ENCODE assay signal across 1 cellular context in genomic region chr2:144331652-144332355, GRCh38.
TF ChIP-seq lines count a peak whose summit lies in the region.

No MANE protein-coding gene starts in this region.

TF ChIP-seq in K562, 482 proteins besides CTCF, POLR2A, EP300 and RAD21 (continued from another document and continues in another):
- TF ChIP-seq, protein P1, sequence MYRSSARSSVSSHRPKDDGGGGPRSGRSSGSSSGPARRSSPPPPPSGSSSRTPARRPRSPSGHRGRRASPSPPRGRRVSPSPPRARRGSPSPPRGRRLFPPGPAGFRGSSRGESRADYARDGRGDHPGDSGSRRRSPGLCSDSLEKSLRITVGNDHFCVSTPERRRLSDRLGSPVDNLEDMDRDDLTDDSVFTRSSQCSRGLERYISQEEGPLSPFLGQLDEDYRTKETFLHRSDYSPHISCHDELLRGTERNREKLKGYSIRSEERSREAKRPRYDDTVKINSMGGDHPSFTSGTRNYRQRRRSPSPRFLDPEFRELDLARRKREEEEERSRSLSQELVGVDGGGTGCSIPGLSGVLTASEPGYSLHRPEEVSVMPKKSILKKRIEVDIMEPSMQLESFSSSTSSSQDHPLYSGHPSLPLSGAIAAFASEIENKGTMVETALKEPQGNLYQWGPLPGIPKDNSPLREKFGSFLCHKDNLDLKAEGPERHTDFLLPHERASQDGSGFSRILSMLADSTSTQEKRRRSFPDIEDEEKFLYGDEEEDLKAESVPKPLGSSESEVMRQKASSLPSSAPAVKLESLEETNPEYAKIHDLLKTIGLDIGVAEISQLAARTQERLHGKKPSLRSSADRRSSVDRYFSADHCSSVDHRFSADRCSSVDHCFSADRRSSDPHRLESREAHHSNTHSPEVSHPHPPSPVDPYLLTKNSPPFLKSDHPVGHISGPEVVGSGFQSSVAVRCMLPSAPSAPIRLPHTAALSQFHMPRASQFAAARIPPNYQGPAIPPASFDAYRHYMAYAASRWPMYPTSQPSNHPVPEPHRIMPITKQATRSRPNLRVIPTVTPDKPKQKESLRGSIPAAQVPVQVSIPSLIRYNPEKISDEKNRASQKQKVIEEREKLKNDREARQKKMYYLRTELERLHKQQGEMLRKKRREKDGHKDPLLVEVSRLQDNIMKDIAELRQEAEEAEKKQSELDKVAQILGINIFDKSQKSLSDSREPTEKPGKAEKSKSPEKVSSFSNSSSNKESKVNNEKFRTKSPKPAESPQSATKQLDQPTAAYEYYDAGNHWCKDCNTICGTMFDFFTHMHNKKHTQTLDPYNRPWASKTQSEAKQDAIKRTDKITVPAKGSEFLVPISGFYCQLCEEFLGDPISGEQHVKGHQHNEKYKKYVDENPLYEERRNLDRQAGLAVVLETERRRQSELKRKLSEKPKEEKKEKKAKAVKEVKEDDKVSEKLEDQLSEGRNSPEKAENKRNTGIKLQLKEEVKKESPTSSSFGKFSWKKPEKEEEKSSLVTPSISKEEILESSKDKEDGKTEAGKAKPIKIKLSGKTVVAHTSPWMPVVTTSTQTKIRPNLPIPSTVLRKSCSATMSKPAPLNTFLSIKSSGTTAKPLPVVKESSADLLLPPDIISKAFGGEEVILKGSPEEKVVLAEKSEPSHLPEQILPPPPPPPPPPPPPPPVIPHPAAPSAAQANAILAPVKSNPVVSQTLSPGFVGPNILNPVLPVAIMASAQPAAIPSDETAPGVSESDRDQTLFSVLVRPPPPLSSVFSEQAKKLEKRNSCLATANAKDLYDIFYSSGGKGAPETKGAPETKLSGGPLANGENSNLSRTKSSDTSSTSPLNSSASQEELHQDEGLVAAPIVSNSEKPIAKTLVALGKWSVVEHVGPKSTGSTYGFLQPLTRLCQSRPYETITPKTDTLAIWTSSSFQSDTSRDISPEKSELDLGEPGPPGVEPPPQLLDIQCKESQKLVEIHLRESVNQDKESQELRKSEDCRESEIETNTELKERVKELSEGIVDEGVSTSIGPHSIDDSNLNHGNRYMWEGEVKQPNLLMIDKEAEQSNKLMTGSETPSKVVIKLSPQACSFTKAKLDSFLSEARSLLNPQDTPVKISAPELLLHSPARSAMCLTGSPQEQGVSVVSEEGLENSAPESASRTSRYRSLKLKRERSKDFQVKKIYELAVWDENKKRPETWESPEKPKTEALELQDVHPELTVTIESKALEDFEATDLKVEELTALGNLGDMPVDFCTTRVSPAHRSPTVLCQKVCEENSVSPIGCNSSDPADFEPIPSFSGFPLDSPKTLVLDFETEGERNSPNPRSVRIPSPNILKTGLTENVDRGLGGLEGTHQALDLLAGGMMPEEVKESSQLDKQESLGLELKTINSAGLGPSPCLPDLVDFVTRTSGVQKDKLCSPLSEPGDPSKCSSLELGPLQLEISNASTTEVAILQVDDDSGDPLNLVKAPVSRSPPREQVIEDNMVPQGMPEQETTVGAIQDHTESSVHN (IDR thresholded peaks at IDR 0.05; ENCODE audit: borderline replicate concordance in 1 of 2, low read depth in 1 of 2), result no peak
- no peak for TF ChIP-seq ZNF140 (CRISPR knock-in tag; IDR thresholded peaks at IDR 0.05)
- TF ChIP-seq HNRNPUL1 (IDR thresholded peaks at IDR 0.05; ENCODE audit: low read length), result no peak
- TF ChIP-seq HNRNPH1 (optimal IDR thresholded peaks at IDR 0.05; ENCODE audit: low read depth, low read length), result no peak
- TF ChIP-seq, protein P2, sequence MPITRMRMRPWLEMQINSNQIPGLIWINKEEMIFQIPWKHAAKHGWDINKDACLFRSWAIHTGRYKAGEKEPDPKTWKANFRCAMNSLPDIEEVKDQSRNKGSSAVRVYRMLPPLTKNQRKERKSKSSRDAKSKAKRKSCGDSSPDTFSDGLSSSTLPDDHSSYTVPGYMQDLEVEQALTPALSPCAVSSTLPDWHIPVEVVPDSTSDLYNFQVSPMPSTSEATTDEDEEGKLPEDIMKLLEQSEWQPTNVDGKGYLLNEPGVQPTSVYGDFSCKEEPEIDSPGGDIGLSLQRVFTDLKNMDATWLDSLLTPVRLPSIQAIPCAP (CRISPR knock-in tag; IDR thresholded peaks at IDR 0.05; ENCODE audit: borderline replicate concordance), result no peak
- no peak for TF ChIP-seq ZNF174 (CRISPR knock-in tag; IDR thresholded peaks at IDR 0.05)
- no peak for TF ChIP-seq CTCFL (IDR thresholded peaks at IDR 0.05; ENCODE audit: borderline replicate concordance, insufficient read depth, low read depth, low read length, poor library complexity, severe bottlenecking)
- no peak; the same call in 1 of the 2 replicates for TF ChIP-seq HMBOX1 (IDR thresholded peaks at IDR 0.05)
- TF ChIP-seq ZNF133 (CRISPR knock-in tag; IDR thresholded peaks at IDR 0.05), result no peak
- no peak for TF ChIP-seq ZNF3 (CRISPR knock-in tag; IDR thresholded peaks at IDR 0.05)
- TF ChIP-seq CBFA2T3 (IDR thresholded peaks at IDR 0.05), result no peak
- TF ChIP-seq ZBTB17 (CRISPR knock-in tag; IDR thresholded peaks at IDR 0.05), result peak; percentile 73; the same call in 1 of the 2 replicates
- TF ChIP-seq, protein P3, sequence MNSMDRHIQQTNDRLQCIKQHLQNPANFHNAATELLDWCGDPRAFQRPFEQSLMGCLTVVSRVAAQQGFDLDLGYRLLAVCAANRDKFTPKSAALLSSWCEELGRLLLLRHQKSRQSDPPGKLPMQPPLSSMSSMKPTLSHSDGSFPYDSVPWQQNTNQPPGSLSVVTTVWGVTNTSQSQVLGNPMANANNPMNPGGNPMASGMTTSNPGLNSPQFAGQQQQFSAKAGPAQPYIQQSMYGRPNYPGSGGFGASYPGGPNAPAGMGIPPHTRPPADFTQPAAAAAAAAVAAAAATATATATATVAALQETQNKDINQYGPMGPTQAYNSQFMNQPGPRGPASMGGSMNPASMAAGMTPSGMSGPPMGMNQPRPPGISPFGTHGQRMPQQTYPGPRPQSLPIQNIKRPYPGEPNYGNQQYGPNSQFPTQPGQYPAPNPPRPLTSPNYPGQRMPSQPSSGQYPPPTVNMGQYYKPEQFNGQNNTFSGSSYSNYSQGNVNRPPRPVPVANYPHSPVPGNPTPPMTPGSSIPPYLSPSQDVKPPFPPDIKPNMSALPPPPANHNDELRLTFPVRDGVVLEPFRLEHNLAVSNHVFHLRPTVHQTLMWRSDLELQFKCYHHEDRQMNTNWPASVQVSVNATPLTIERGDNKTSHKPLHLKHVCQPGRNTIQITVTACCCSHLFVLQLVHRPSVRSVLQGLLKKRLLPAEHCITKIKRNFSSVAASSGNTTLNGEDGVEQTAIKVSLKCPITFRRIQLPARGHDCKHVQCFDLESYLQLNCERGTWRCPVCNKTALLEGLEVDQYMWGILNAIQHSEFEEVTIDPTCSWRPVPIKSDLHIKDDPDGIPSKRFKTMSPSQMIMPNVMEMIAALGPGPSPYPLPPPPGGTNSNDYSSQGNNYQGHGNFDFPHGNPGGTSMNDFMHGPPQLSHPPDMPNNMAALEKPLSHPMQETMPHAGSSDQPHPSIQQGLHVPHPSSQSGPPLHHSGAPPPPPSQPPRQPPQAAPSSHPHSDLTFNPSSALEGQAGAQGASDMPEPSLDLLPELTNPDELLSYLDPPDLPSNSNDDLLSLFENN (IDR thresholded peaks at IDR 0.05; ENCODE audit: low read depth in 2 of 2, low read length in 2 of 2), result no peak
- TF ChIP-seq, protein P4, sequence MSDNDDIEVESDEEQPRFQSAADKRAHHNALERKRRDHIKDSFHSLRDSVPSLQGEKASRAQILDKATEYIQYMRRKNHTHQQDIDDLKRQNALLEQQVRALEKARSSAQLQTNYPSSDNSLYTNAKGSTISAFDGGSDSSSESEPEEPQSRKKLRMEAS (CRISPR knock-in tag; IDR thresholded peaks at IDR 0.05), result peak; percentile 55; the same call in 1 of the 2 replicates
- TF ChIP-seq STAG1 (CRISPR knock-in tag; IDR thresholded peaks at IDR 0.05; ENCODE audit: borderline replicate concordance), result no peak
- TF ChIP-seq ZNF766 (CRISPR knock-in tag; conservative IDR thresholded peaks at IDR 0.05), result no peak; the same call in 1 of the 2 replicates
- TF ChIP-seq GMEB1 (CRISPR knock-in tag; IDR thresholded peaks at IDR 0.05), result peak; percentile 17; the same call in 1 of the 2 replicates
- TF ChIP-seq, protein P5, sequence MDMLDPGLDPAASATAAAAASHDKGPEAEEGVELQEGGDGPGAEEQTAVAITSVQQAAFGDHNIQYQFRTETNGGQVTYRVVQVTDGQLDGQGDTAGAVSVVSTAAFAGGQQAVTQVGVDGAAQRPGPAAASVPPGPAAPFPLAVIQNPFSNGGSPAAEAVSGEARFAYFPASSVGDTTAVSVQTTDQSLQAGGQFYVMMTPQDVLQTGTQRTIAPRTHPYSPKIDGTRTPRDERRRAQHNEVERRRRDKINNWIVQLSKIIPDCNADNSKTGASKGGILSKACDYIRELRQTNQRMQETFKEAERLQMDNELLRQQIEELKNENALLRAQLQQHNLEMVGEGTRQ (CRISPR knock-in tag; IDR thresholded peaks at IDR 0.05), result no peak
- no peak for TF ChIP-seq CBX5 (IDR thresholded peaks at IDR 0.05; ENCODE audit: borderline replicate concordance, low read depth)
- peak; percentile 69 for TF ChIP-seq EP400 (IDR thresholded peaks at IDR 0.05)
- TF ChIP-seq ZNF655 (CRISPR knock-in tag; IDR thresholded peaks at IDR 0.05), result no peak
- peak; percentile 75; the same call in 1 of the 2 replicates for TF ChIP-seq ZBTB9 (CRISPR knock-in tag; IDR thresholded peaks at IDR 0.05)
- no peak for TF ChIP-seq MXI1 (IDR thresholded peaks at IDR 0.05; ENCODE audit: low read depth, low read length)
- TF ChIP-seq ZFP91 (CRISPR knock-in tag; IDR thresholded peaks at IDR 0.05), result no peak
- TF ChIP-seq ZNF217 (CRISPR knock-in tag; IDR thresholded peaks at IDR 0.05), result no peak
- TF ChIP-seq, protein P6, sequence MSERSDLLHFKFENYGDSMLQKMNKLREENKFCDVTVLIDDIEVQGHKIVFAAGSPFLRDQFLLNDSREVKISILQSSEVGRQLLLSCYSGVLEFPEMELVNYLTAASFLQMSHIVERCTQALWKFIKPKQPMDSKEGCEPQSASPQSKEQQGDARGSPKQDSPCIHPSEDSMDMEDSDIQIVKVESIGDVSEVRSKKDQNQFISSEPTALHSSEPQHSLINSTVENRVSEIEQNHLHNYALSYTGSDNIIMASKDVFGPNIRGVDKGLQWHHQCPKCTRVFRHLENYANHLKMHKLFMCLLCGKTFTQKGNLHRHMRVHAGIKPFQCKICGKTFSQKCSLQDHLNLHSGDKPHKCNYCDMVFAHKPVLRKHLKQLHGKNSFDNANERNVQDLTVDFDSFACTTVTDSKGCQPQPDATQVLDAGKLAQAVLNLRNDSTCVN (CRISPR knock-in tag; IDR thresholded peaks at IDR 0.05), result no peak
